Comparison of ENCODE assay signal across 1 cellular context in the genomic region with DNA sequence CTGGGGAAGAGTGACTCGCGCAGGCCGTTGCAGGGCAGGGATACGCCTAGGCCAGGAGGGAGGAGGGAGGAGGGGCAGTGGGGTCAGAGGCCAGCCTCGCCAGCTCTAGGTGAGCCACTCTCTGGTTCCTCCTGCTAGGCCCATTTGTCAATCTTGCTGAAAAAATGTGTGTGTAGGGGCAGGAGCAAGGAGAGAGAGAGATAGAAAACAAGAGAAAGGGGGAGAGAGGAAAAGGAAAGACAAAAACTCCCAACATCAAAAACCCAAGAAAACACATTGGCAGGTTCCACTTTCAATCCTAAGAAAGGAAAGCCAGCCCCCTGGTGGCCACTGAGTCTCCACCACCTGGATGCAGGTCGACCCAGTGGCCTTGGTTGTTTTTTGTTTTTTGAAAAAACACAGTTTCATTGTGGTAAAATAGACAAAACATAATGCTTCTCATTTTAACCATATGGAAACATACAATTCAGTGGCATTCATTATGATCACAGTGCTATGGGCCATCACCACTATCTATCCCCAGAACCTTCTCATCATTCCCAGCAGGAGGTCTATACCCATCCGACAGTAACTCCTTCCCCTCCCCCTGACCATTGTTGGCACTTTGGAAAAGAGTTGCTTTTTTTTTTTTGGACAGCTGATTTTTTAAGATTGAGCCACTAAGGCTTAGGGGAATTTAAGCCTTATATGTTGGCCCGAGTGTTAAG.
TF ChIP-seq lines count a peak whose summit lies in the region.

No MANE protein-coding gene starts in this region.

TF ChIP-seq in WTC11, 78 proteins besides CTCF, POLR2A, EP300 and RAD21 (continued from another document):
- TF ChIP-seq ZNF396 (CRISPR knock-in tag; IDR thresholded peaks at IDR 0.05; ENCODE audit: borderline replicate concordance) (no peak), ZNF232 (CRISPR knock-in tag; IDR thresholded peaks at IDR 0.05) (no peak)
TF ChIP-seq in WTC11: peak in this region for 0.
